In genomic region chr2:227479865-227480475, GRCh38 we compare ENCODE assay signal across 8 cellular contexts. TPM values are rescaled to one million over a fixed set of nuclear protein-coding genes. Genes with fewer than 3 reads are reported as not detected.
A peak's percentile ranks its signal among the peaks of the same experiment; 100 is the strongest.
DNase-seq lines count a peak whose midpoint lies in the region; ATAC-seq, FAIRE-seq and TF ChIP-seq lines count a peak whose summit lies in the region.

No MANE protein-coding gene starts in this region.

- intact Hi-C loops in activated T-helper 2 cell treated with anti-CD3 and anti-CD28 coated beads, Interferon-gamma antibody, Interleukin-2, Interleukin-4, amounts not matched to agents 10 μg/mL and 5 μg/mL and 100 μg/mL, durations not matched to agents 14 hours and 24 hours and 36 hours (cut with micrococcal nuclease) = loop anchor here (2.0 to 10.0 kb wide), 3 partner anchors 17 to 285 kb away; no protein-coding TSS in a partner anchor

- peak; percentile 42 for TF ChIP-seq CTCF in liver (IDR thresholded peaks at IDR 0.05; ENCODE audit: low read depth, low read length, missing input control)

- H3K9me3 ChIP-seq in liver (ENCODE audit: control insufficient read depth in 4 of 4, low read length in 3 of 4) = no peaks in the 10 kb centered on the region

- no peak overlapping the region for H2AFZ ChIP-seq in ACC112 (ENCODE audit: low read length, unreplicated experiment)

- no peak overlapping the region for H3K9ac ChIP-seq in liver (ENCODE audit: low read depth in 1 of 2, low read length in 2 of 2)

- WGBS in liver = 55% methylated on average over 2 of the region's 2 CpGs

- peaks cover 24% of the 10 kb centered on the region for H3K36me3 Mint-ChIP-seq in activated T-helper 2 cell treated with anti-CD3 and anti-CD28 coated beads, Interferon-gamma antibody, Interleukin-2, Interleukin-4, amounts not matched to agents 10 μg/mL and 5 μg/mL and 100 μg/mL, durations not matched to agents 14 hours and 24 hours and 36 hours (ENCODE audit: low read depth)

- no peak for TF ChIP-seq POLR2A in GM12891 (IDR thresholded peaks at IDR 0.05; ENCODE audit: low read depth, low read length)

- no peaks in the 10 kb centered on the region for H3K27me3 Mint-ChIP-seq in activated T-helper 2 cell treated with anti-CD3 and anti-CD28 coated beads, Interferon-gamma antibody, Interleukin-2, Interleukin-4, amounts not matched to agents 10 μg/mL and 5 μg/mL and 100 μg/mL, durations not matched to agents 14 hours and 24 hours and 36 hours (ENCODE audit: low read depth)

- peak; percentile 28 for ATAC-seq in HG03442 (IDR thresholded peaks at IDR 0.05; ENCODE audit: unreplicated experiment)

- peaks cover 42% of the 10 kb centered on the region for H3K4me1 Mint-ChIP-seq in activated T-helper 2 cell treated with anti-CD3 and anti-CD28 coated beads, Interferon-gamma antibody, Interleukin-2, Interleukin-4, amounts not matched to agents 10 μg/mL and 5 μg/mL and 100 μg/mL, durations not matched to agents 14 hours and 24 hours and 36 hours (ENCODE audit: low read depth)

- H3K9me3 Mint-ChIP-seq in activated T-helper 2 cell treated with anti-CD3 and anti-CD28 coated beads, Interferon-gamma antibody, Interleukin-2, Interleukin-4, amounts not matched to agents 10 μg/mL and 5 μg/mL and 100 μg/mL, durations not matched to agents 14 hours and 24 hours and 36 hours = peaks cover 1% of the 10 kb centered on the region

- H3K27me3 ChIP-seq in ACC112 (ENCODE audit: insufficient read depth, low read length) (no peaks in the 10 kb centered on the region), liver (ENCODE audit: control insufficient read depth in 4 of 4, insufficient read depth in 4 of 4, low read length in 3 of 4) (no peaks in the 10 kb centered on the region)

- 0 out of 2 replicates have a peak overlapping the region, but pooled peaks have one; percentile 7 for H3K27ac ChIP-seq in ACC112 (ENCODE audit: low read depth, low read length)
- H3K27ac ChIP-seq in liver (ENCODE audit: low read depth in 1 of 2, low read length in 2 of 2) = peak overlapping the region in 1 of 2 donors; percentile 17

- peak; percentile 87 for FAIRE-seq in GM12891 (lab: Jason Lieb, UNC)

- peak overlapping the region; percentile 56 for H3K27ac Mint-ChIP-seq in activated T-helper 2 cell treated with anti-CD3 and anti-CD28 coated beads, Interferon-gamma antibody, Interleukin-2, Interleukin-4, amounts not matched to agents 10 μg/mL and 5 μg/mL and 100 μg/mL, durations not matched to agents 14 hours and 24 hours and 36 hours

- H3K4me3 ChIP-seq in ACC112 (ENCODE audit: low read depth, low read length) = no peak overlapping the region
- no peak overlapping the region for H3K4me3 ChIP-seq in liver (ENCODE audit: low read depth in 1 of 3, low read length in 3 of 3)

- DNase-seq in GM12891 (ENCODE audit: insufficient read length, low spot score) (no peak), COR-L47 (lab: John Stamatoyannopoulos, UW) (no peak), T1000 (lab: John Stamatoyannopoulos, UW) (no peak), C1 segment of cervical spinal cord (lab: John Stamatoyannopoulos, UW) (no peak)
- no peak for DNase-seq in activated T-helper 2 cell treated with anti-CD3 and anti-CD28 coated beads, Interferon-gamma antibody, Interleukin-2, Interleukin-4, amounts not matched to agents 10 μg/mL and 5 μg/mL and 100 μg/mL, durations not matched to agents 14 hours and 24 hours and 36 hours (ENCODE audit: low spot score)

- H3K36me3 ChIP-seq in ACC112 (ENCODE audit: insufficient read depth, low read length) (no peaks in the 10 kb centered on the region), liver (ENCODE audit: control insufficient read depth in 4 of 4, insufficient read depth in 3 of 4, low read depth in 1 of 4, low read length in 3 of 4) (no peaks in the 10 kb centered on the region)

- H3K4me3 Mint-ChIP-seq in activated T-helper 2 cell treated with anti-CD3 and anti-CD28 coated beads, Interferon-gamma antibody, Interleukin-2, Interleukin-4, amounts not matched to agents 10 μg/mL and 5 μg/mL and 100 μg/mL, durations not matched to agents 14 hours and 24 hours and 36 hours (ENCODE audit: low read depth) = peak overlapping the region; percentile 41

- TF ChIP-seq RAD21 in liver (IDR thresholded peaks at IDR 0.05) = peak; percentile 78 to 79

- H3K4me1 ChIP-seq in ACC112 (ENCODE audit: control insufficient read depth, insufficient read depth, low read length, unreplicated experiment) (peaks cover 36% of the 10 kb centered on the region), liver (ENCODE audit: control insufficient read depth in 4 of 4, insufficient read depth in 4 of 4, low read length in 3 of 4) (peaks cover 0 to 4% (median 1%) of the 10 kb centered on the region in 4 donors)

- peaks cover 96% of the 10 kb centered on the region for H3K79me2 ChIP-seq in ACC112 (ENCODE audit: control insufficient read depth, insufficient read depth, low read length, unreplicated experiment)

TF ChIP-seq in GM12891, 5 proteins besides CTCF, POLR2A, EP300 and RAD21:
- TF ChIP-seq PAX5 (IDR thresholded peaks at IDR 0.05; ENCODE audit: insufficient read depth, low read length, severe bottlenecking) (no peak), POLR2AphosphoS5 (IDR thresholded peaks at IDR 0.05; ENCODE audit: low read depth, low read length) (no peak), POU2F2 (IDR thresholded peaks at IDR 0.05; ENCODE audit: low read depth, low read length) (no peak), SPI1 (IDR thresholded peaks at IDR 0.05; ENCODE audit: low read depth, low read length) (no peak)

TF ChIP-seq in liver, 16 proteins besides CTCF, POLR2A, EP300 and RAD21:
- no peak for TF ChIP-seq SP1 (IDR thresholded peaks at IDR 0.05)

RNA-seq across cellular contexts. Expression of gene AGFG1, which starts 8.0 kb away (rescaled TPM):
- polyA plus RNA-seq in GM12891 (2012; ENCODE audit: low read depth, missing spikeins) = 46.8 TPM
- total RNA-seq in activated T-helper 2 cell treated with anti-CD3 and anti-CD28 coated beads, Interferon-gamma antibody, Interleukin-2, Interleukin-4, amounts not matched to agents 10 μg/mL and 5 μg/mL and 100 μg/mL, durations not matched to agents 14 hours and 24 hours and 36 hours = 137 and 139 TPM in 2 replicates
- total RNA-seq in liver = 10 to 100 TPM; 23.0 to 49.7 TPM
- polyA plus RNA-seq in liver = 10 to 100 TPM in 1 of 2 donors, 1 to 10 TPM in 1; 8.5 to 24.3 TPM
